ENCODE assay signal across 23 cellular contexts in genomic region chr2:31802711-31803110, GRCh38.
"Had no signal": no experiment of that assay in that cellular context is flagged by ENCODE, and none has a peak within 500 bp of the region (broad histone marks: within the 10 kb centered on the region; RNA-seq: fewer than 3 reads in every experiment).

No MANE protein-coding gene starts in this region.

- H3K27ac ChIP-seq: KMS-11, SJCRH30 had no signal

- FAIRE-seq: HepG2 had no signal

- H3K27me3 ChIP-seq: SJCRH30 had no signal

- H3K4me3 ChIP-seq: SJCRH30 had no signal

- H3K4me1 ChIP-seq: SJCRH30 had no signal

- H3K9ac ChIP-seq: KMS-11 had no signal

- ATAC-seq: HepG2, Panc1, PC-3, Right ventricle myocardium inferior, SK-N-SH treated with all-trans-retinoic acid at 6 μM for 48 hours had no signal

- DNase-seq: IMR-90, Kasumi-1, MV-4-11, NCI-H1048, NCI-H1105, NCI-H1417, NCI-H1436 treated with DMSO at 0.1 percent for 48 hours, NCI-H1694, NCI-H187 treated with DMSO at 0.1 percent for 48 hours, NCI-H2029 treated with DMSO at 0.1 percent for 48 hours, NCI-H2107, NCI-H2227 treated with DMSO at 0.1 percent for 48 hours, NCI-H524, NCI-H526 treated with DMSO at 0.1 percent for 48 hours, NCI-H748 treated with DMSO at 0.1 percent for 48 hours, PC-3, SHP77 treated with DMSO at 0.1 percent for 48 hours, SJCRH30 had no signal

- H3K36me3 ChIP-seq: SJCRH30 had no signal

- H3K4me2 ChIP-seq: KMS-11 had no signal
